Comparison of ENCODE assay signal across 15 cellular contexts in the genomic region with DNA sequence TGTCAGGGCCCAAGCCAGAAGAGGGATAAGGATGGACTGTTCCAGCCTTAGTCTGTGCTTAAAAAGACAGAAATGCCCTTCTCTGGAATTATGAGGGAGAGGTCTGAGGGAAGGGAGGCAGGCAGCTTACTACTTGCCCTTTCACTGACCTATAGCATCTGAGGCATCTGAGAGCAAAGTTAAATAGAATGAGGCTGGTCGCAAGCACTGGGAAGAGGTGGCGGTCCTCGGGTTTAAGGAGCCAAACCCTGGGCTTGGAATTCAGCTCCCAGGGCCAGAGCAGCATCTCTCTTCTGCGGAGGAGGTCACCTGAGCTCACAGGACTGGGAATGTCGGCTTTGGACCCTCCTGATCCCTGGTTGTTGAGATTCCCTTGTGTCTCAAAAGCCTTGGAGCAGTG. TPM values are rescaled to one million over a fixed set of nuclear protein-coding genes. Genes with fewer than 3 reads are reported as not detected.
DNase-seq lines count a peak whose midpoint lies in the region; ATAC-seq and TF ChIP-seq lines count a peak whose summit lies in the region.
"Had no signal": no experiment of that assay in that cellular context is flagged by ENCODE, and none has a peak within 500 bp of the region (broad histone marks: within the 10 kb centered on the region; RNA-seq: fewer than 3 reads in every experiment).

No MANE protein-coding gene starts in this region.

- peaks cover 7% of the 10 kb centered on the region; the same call in 1 of the 2 replicates for H3K4me1 ChIP-seq in PC-3 (ENCODE audit: insufficient read depth, low read length)
- peaks cover 5% of the 10 kb centered on the region for H3K4me1 ChIP-seq in endodermal cell (ENCODE audit: control insufficient read depth, insufficient read depth, low read length)
- H3K4me1 ChIP-seq: foreskin keratinocyte, HAP-1 had no signal

- TF ChIP-seq CTCF in PC-3 (conservative IDR thresholded peaks at IDR 0.05; ENCODE audit: low read depth, low read length): no peak
- no peak for TF ChIP-seq CTCF in endodermal cell (conservative IDR thresholded peaks at IDR 0.05)

- CTCF ChIA-PET in activated CD4-positive, alpha-beta T cell treated with anti-CD3 and anti-CD28 coated beads for 36 hours (lab: Charles Lee): interaction anchor here (0.6 to 1.5 kb wide), 6 partner anchors 12 to 296 kb away, joined by 3 to 5 read pairs (median 3); partner anchors contain the start of genes CCDC47 and DDX42
- CTCF ChIA-PET in PC-3 (lab: Charles Lee): no interaction called here

- H3K4me3 ChIP-seq in PC-3 (ENCODE audit: low read length) (no peak overlapping the region), endodermal cell (ENCODE audit: low read length) (no peak overlapping the region)
- H3K4me3 ChIP-seq: HAP-1, transverse colon had no signal

- H3K27ac Mint-ChIP-seq in activated CD4-positive, alpha-beta T cell treated with anti-CD3 and anti-CD28 coated beads for 36 hours: peak overlapping the region; percentile 94
- H3K27ac Mint-ChIP-seq in central memory CD8-positive, alpha-beta T cell (ENCODE audit: low read depth): peak overlapping the region; percentile 98
- no peak overlapping the region for H3K27ac Mint-ChIP-seq in endodermal cell

- POLR2A ChIA-PET in activated CD4-positive, alpha-beta T cell treated with anti-CD3 and anti-CD28 coated beads for 36 hours (lab: Charles Lee): interaction anchor here (0.8 kb wide), 1 partner anchor 52 kb away, joined by 3 read pairs; no protein-coding TSS in a partner anchor
- POLR2A ChIA-PET in PC-3 (lab: Charles Lee; ENCODE audit: unreplicated experiment): no interaction called here

- H3K36me3 Mint-ChIP-seq in activated CD4-positive, alpha-beta T cell treated with anti-CD3 and anti-CD28 coated beads for 36 hours (ENCODE audit: low read depth): peaks cover 30% of the 10 kb centered on the region
- H3K36me3 Mint-ChIP-seq in central memory CD8-positive, alpha-beta T cell (ENCODE audit: insufficient read depth): peaks cover 41% of the 10 kb centered on the region
- H3K36me3 Mint-ChIP-seq in endodermal cell (ENCODE audit: low read depth): peaks cover 19% of the 10 kb centered on the region

- H3K36me3 ChIP-seq in PC-3 (ENCODE audit: low read depth, low read length): no peaks in the 10 kb centered on the region
- H3K36me3 ChIP-seq in endodermal cell (ENCODE audit: control insufficient read depth, insufficient read depth, low read length): peaks cover 12% of the 10 kb centered on the region
- H3K36me3 ChIP-seq: transverse colon had no signal

- no peaks in the 10 kb centered on the region for H3K9me3 Mint-ChIP-seq in activated CD4-positive, alpha-beta T cell treated with anti-CD3 and anti-CD28 coated beads for 36 hours (ENCODE audit: low read depth)
- H3K9me3 Mint-ChIP-seq in central memory CD8-positive, alpha-beta T cell: no peaks in the 10 kb centered on the region
- no peaks in the 10 kb centered on the region for H3K9me3 Mint-ChIP-seq in endodermal cell

- DNase-seq in activated CD4-positive, alpha-beta T cell treated with anti-CD3 and anti-CD28 coated beads for 36 hours: no peak
- DNase-seq in activated CD4-positive, alpha-beta T cell treated with anti-CD3 and anti-CD28 coated beads, Interleukin-2, amount 50 U/mL, for 4 hours: no peak
- DNase-seq in PC-3 (no peak), sciatic nerve (ENCODE audit: low spot score) (peak; percentile 42), pons (ENCODE audit: low spot score) (no peak), DMS153 treated with DMSO at 0.1 percent for 48 hours (lab: John Stamatoyannopoulos, UW; ENCODE audit: unreplicated experiment) (no peak), endodermal cell (no peak)
- DNase-seq in central memory CD8-positive, alpha-beta T cell (ENCODE audit: low spot score in 2 of 2): no peak
- DNase-seq: foreskin keratinocyte, islet precursor cell, NCI-H524 treated with DMSO at 0.1 percent for 48 hours, SHP77, transverse colon, WERI-Rb-1 had no signal

- no peaks in the 10 kb centered on the region for H3F3A ChIP-seq in PC-3 (ENCODE audit: low read length, unreplicated experiment)

- H3K79me2 ChIP-seq in PC-3 (ENCODE audit: low read length): no peaks in the 10 kb centered on the region

- H3K27ac ChIP-seq in PC-3 (ENCODE audit: low read length): no peak overlapping the region
- no peak overlapping the region for H3K27ac ChIP-seq in endodermal cell (ENCODE audit: low read depth, low read length)
- H3K27ac ChIP-seq: foreskin keratinocyte, WERI-Rb-1 had no signal

- H3K27me3 ChIP-seq in PC-3 (ENCODE audit: low read length) (no peaks in the 10 kb centered on the region), endodermal cell (ENCODE audit: control insufficient read depth, insufficient read depth, low read length, poor library complexity, severe bottlenecking) (no peaks in the 10 kb centered on the region)

- BruUV-seq in PC-3 (replicated peaks; lab: Mats Ljungman, UMichigan): TSS peak; percentile 32

- H2AFZ ChIP-seq in PC-3 (ENCODE audit: low read length): no peak overlapping the region

- no peaks in the 10 kb centered on the region for H4K20me1 ChIP-seq in PC-3 (ENCODE audit: low read length)

- H3K4me3 Mint-ChIP-seq in activated CD4-positive, alpha-beta T cell treated with anti-CD3 and anti-CD28 coated beads for 36 hours: peak overlapping the region; percentile 82
- peak overlapping the region; percentile 86 for H3K4me3 Mint-ChIP-seq in central memory CD8-positive, alpha-beta T cell
- H3K4me3 Mint-ChIP-seq in endodermal cell: no peak overlapping the region

- H3K9me2 ChIP-seq in PC-3 (replicated peaks; ENCODE audit: low read length): no peaks in the 10 kb centered on the region

- no peaks in the 10 kb centered on the region for H3K27me3 Mint-ChIP-seq in activated CD4-positive, alpha-beta T cell treated with anti-CD3 and anti-CD28 coated beads for 36 hours
- H3K27me3 Mint-ChIP-seq in central memory CD8-positive, alpha-beta T cell: no peaks in the 10 kb centered on the region
- H3K27me3 Mint-ChIP-seq in endodermal cell (ENCODE audit: insufficient read depth): no peaks in the 10 kb centered on the region

- WGBS in endodermal cell (ENCODE audit: insufficient coverage in 1 of 2, insufficient read length in 1 of 2), 2 experiments: 87 to 93% methylated on average over 3 to 5 of the region's 5 CpGs

- intact Hi-C loops in activated CD4-positive, alpha-beta T cell treated with anti-CD3 and anti-CD28 coated beads for 36 hours (cut with DNase I, micrococcal nuclease): loop anchor here (2.0 to 5.0 kb wide), 2 partner anchors 124 to 804 kb away; partner anchors contain the start of genes CEP95 (in 1 of the 2), DDX5 (in 1 of the 2), FTSJ3 (in 1 of the 2) and PSMC5 (in 1 of the 2)
- intact Hi-C loops in PC-3 (cut with micrococcal nuclease): no loop called here
- intact Hi-C loops in sciatic nerve (cut with DNase I): no loop called here

- no peak overlapping the region for H3K9ac ChIP-seq in PC-3 (ENCODE audit: low read length)
- H3K9ac ChIP-seq in endodermal cell (ENCODE audit: extremely low read depth, low read length, poor library complexity, severe bottlenecking): no peak overlapping the region

- peaks cover 60% of the 10 kb centered on the region for H3K4me1 Mint-ChIP-seq in activated CD4-positive, alpha-beta T cell treated with anti-CD3 and anti-CD28 coated beads for 36 hours
- H3K4me1 Mint-ChIP-seq in central memory CD8-positive, alpha-beta T cell: peaks cover 64% of the 10 kb centered on the region
- peaks cover 21% of the 10 kb centered on the region for H3K4me1 Mint-ChIP-seq in endodermal cell

- H3K4me2 ChIP-seq in PC-3 (ENCODE audit: low read length): no peak overlapping the region

- H3K9me3 ChIP-seq in PC-3 (ENCODE audit: low read length) (no peaks in the 10 kb centered on the region), endodermal cell (ENCODE audit: control insufficient read depth, low read length) (no peaks in the 10 kb centered on the region)
- H3K9me3 ChIP-seq: HAP-1, transverse colon had no signal

- ATAC-seq in activated CD4-positive, alpha-beta T cell treated with anti-CD3 and anti-CD28 coated beads for 36 hours: no peak
- ATAC-seq in PC-3: no peak
- no peak for ATAC-seq in central memory CD8-positive, alpha-beta T cell (replicated peaks; ENCODE audit: extremely low read depth, poor library complexity, severe bottlenecking)
- no peak for ATAC-seq in sciatic nerve
- ATAC-seq: foreskin keratinocyte had no signal

RNA-seq across cellular contexts. Expression of gene LIMD2, which starts 3.1 kb away (rescaled TPM):
- total RNA-seq in activated CD4-positive, alpha-beta T cell treated with anti-CD3 and anti-CD28 coated beads for 36 hours: 100 to 1,000 TPM; 119 to 127 TPM
- total RNA-seq in PC-3 (2014; rRNA removed) (19.4 and 43.0 TPM in 2 replicates), sciatic nerve (20.7 TPM), endodermal cell (100 to 1,000 TPM in 1 of 2 donors, 10 to 100 TPM in 1; 97.5 to 111 TPM)
- 119 TPM for polyA plus RNA-seq in endodermal cell (2013, experiment 1 of 2)
- polyA plus RNA-seq in endodermal cell (2013, experiment 2 of 2): 115 TPM

RNA-seq across cellular contexts. Expression of gene STRADA, which starts 38.6 kb away (rescaled TPM):
- 10 to 100 TPM; 51.0 to 53.6 TPM for total RNA-seq in activated CD4-positive, alpha-beta T cell treated with anti-CD3 and anti-CD28 coated beads for 36 hours
- total RNA-seq in PC-3 (2014; rRNA removed) (17.9 and 26.3 TPM in 2 replicates), sciatic nerve (54.3 TPM), endodermal cell (10 to 100 TPM; 49.7 to 73.1 TPM)
- polyA plus RNA-seq in endodermal cell (2013, experiment 1 of 2): 50.3 TPM
- 48.4 TPM for polyA plus RNA-seq in endodermal cell (2013, experiment 2 of 2)

Comparison
In these comparisons a context has a peak if more than half of its experiments do, and no peak if none do; other contexts are left out.
1. intact Hi-C loops: an anchor here in activated CD4-positive, alpha-beta T cell treated with anti-CD3 and anti-CD28 coated beads for 36 hours (2.0 to 5.0 kb wide); none called in PC-3 and sciatic nerve.